In genomic region chr17:65196617-65197016, GRCh38 we compare ENCODE assay signal across 21 cellular contexts. TPM values are rescaled to one million over a fixed set of nuclear protein-coding genes. Genes with fewer than 3 reads are reported as not detected.
DNase-seq lines count a peak whose midpoint lies in the region; ATAC-seq and TF ChIP-seq lines count a peak whose summit lies in the region.
"Had no signal": no experiment of that assay in that cellular context is flagged by ENCODE, and none has a peak within 500 bp of the region (broad histone marks: within the 10 kb centered on the region; RNA-seq: fewer than 3 reads in every experiment).

No MANE protein-coding gene starts in this region.

- no peak overlapping the region for H3K9ac ChIP-seq in endodermal cell (ENCODE audit: extremely low read depth, low read length, poor library complexity, severe bottlenecking)
- H3K9ac ChIP-seq: GM23248 had no signal

- no peaks in the 10 kb centered on the region for H3K9me3 ChIP-seq in left ventricle myocardium inferior (replicated peaks)
- H3K9me3 ChIP-seq in endodermal cell (ENCODE audit: control insufficient read depth, low read length): no peaks in the 10 kb centered on the region
- no peaks in the 10 kb centered on the region for H3K9me3 ChIP-seq in upper lobe of right lung
- H3K9me3 ChIP-seq: Peyer's patch, SJCRH30 had no signal

- ATAC-seq in Right ventricle myocardium inferior (no peak), upper lobe of right lung (peak; percentile 15)

- H3K4me3 ChIP-seq in left ventricle myocardium inferior (no peak overlapping the region), endodermal cell (ENCODE audit: low read length) (no peak overlapping the region), upper lobe of right lung (no peak overlapping the region)
- H3K4me3 ChIP-seq: GM23248, Peyer's patch, SJCRH30 had no signal

- H3K9me3 Mint-ChIP-seq in HFFc6 (no peaks in the 10 kb centered on the region), endodermal cell (no peaks in the 10 kb centered on the region)

- H3K36me3 Mint-ChIP-seq in HFFc6 (ENCODE audit: low read depth): no peaks in the 10 kb centered on the region
- no peaks in the 10 kb centered on the region for H3K36me3 Mint-ChIP-seq in endodermal cell (ENCODE audit: low read depth)

- 67 to 100% methylated on average over 1 to 5 of the region's 5 CpGs for WGBS in endodermal cell (ENCODE audit: insufficient coverage in 1 of 2, insufficient read length in 1 of 2), 2 experiments

- H3K27ac Mint-ChIP-seq in HFFc6 (no peak overlapping the region), endodermal cell (no peak overlapping the region)

- H3K27ac ChIP-seq in left ventricle myocardium inferior (replicated peaks): no peak overlapping the region
- no peak overlapping the region for H3K27ac ChIP-seq in endodermal cell (ENCODE audit: low read depth, low read length)
- no peak overlapping the region for H3K27ac ChIP-seq in upper lobe of right lung
- H3K27ac ChIP-seq: C4-2B, GM23248, Peyer's patch, SJCRH30 had no signal

- H3K27me3 ChIP-seq in left ventricle myocardium inferior (ENCODE audit: low read depth) (no peaks in the 10 kb centered on the region), endodermal cell (ENCODE audit: control insufficient read depth, insufficient read depth, low read length, poor library complexity, severe bottlenecking) (no peaks in the 10 kb centered on the region), upper lobe of right lung (no peaks in the 10 kb centered on the region)
- H3K27me3 ChIP-seq: Peyer's patch, SJCRH30 had no signal

- H3K4me3 Mint-ChIP-seq in HFFc6: no peak overlapping the region
- H3K4me3 Mint-ChIP-seq in endodermal cell: no peak overlapping the region

- TF ChIP-seq CTCF in left ventricle myocardium inferior (IDR thresholded peaks at IDR 0.05; ENCODE audit: borderline replicate concordance) (no peak), HFFc6 (IDR thresholded peaks at IDR 0.05) (peak; percentile 11; the same call in 1 of the 2 replicates), endodermal cell (conservative IDR thresholded peaks at IDR 0.05) (no peak), upper lobe of right lung (IDR thresholded peaks at IDR 0.05) (no peak)

- DNase-seq in Right ventricle myocardium inferior (ENCODE audit: missing footprints) (peak; percentile 60), left ventricle myocardium inferior (no peak), HFFc6 (no peak), endodermal cell (peak; percentile 71), upper lobe of right lung (no peak), COLO668 (lab: John Stamatoyannopoulos, UW; ENCODE audit: unreplicated experiment) (no peak)
- no peak for DNase-seq in activated CD4-positive, alpha-beta T cell treated with anti-CD3 and anti-CD28 coated beads for 4 hours
- DNase-seq in effector CD8-positive, alpha-beta T cell (lab: John Stamatoyannopoulos, UW): no peak
- DNase-seq: 8988T; AML-193; GM23248; HCEC 1CT; NCI-H1694; NCI-H2081; NCI-H2171; NCI-H345; NCI-H774; NK-92 treated with Interleukin-12 subunit alpha and Interleukin-12 subunit beta, amount 100 ng/mL, for 24 hours; Peyer's patch; SJCRH30 had no signal

- H3K4me1 ChIP-seq in left ventricle myocardium inferior (no peaks in the 10 kb centered on the region), endodermal cell (ENCODE audit: control insufficient read depth, insufficient read depth, low read length) (no peaks in the 10 kb centered on the region), upper lobe of right lung (no peaks in the 10 kb centered on the region)
- H3K4me1 ChIP-seq: Peyer's patch, SJCRH30 had no signal

- H3K4me1 Mint-ChIP-seq in HFFc6 (ENCODE audit: low read depth) (peaks cover 29% of the 10 kb centered on the region), endodermal cell (peaks cover 7% of the 10 kb centered on the region)

- intact Hi-C loops in Right ventricle myocardium inferior (cut with DNase I): loop anchor here (10.0 kb wide), 1 partner anchor 272 kb away; no protein-coding TSS in a partner anchor
- intact Hi-C loops in left ventricle myocardium inferior (cut with micrococcal nuclease): no loop called here
- intact Hi-C loops in upper lobe of right lung (cut with DNase I): no loop called here

- H3K36me3 ChIP-seq in left ventricle myocardium inferior (no peaks in the 10 kb centered on the region), endodermal cell (ENCODE audit: control insufficient read depth, insufficient read depth, low read length) (no peaks in the 10 kb centered on the region), upper lobe of right lung (no peaks in the 10 kb centered on the region)
- H3K36me3 ChIP-seq: Peyer's patch, SJCRH30 had no signal

- H3K27me3 Mint-ChIP-seq in HFFc6 (ENCODE audit: insufficient read depth) (peaks cover 3% of the 10 kb centered on the region), endodermal cell (ENCODE audit: insufficient read depth) (no peaks in the 10 kb centered on the region)

RNA-seq across cellular contexts. Expression of gene RGS9, which starts 59.4 kb away (rescaled TPM):
- total RNA-seq in Right ventricle myocardium inferior (2.8 TPM), left ventricle myocardium inferior (1.6 TPM), endodermal cell (10 to 100 TPM; 11.1 to 14.7 TPM), upper lobe of right lung (8.7 TPM)
- under 1 TPM; 0.31 to 0.97 (median 0.42) TPM for total RNA-seq in HFFc6 (2021; fragmentation: NEBNext Ultra II Directional; extraction: Animal tissue kit (Norgen Biotek cat#: 25700))
- 8.6 TPM for polyA plus RNA-seq in endodermal cell (2013, experiment 1 of 2)
- 8.1 TPM for polyA plus RNA-seq in endodermal cell (2013, experiment 2 of 2)
- polyA plus RNA-seq: GM23248 had no signal

Comparison
In these comparisons a context has a peak if more than half of its experiments do, and no peak if none do; other contexts are left out.
1. DNase-seq: peak in Right ventricle myocardium inferior (single experiment) and endodermal cell (single experiment); none in left ventricle myocardium inferior (single experiment), HFFc6 (single experiment), upper lobe of right lung (single experiment), activated CD4-positive, alpha-beta T cell treated with anti-CD3 and anti-CD28 coated beads for 4 hours (0 of 2), effector CD8-positive, alpha-beta T cell (single experiment) and COLO668 (single experiment).